Comparison of ENCODE assay signal across 12 cellular contexts in the genomic region with DNA sequence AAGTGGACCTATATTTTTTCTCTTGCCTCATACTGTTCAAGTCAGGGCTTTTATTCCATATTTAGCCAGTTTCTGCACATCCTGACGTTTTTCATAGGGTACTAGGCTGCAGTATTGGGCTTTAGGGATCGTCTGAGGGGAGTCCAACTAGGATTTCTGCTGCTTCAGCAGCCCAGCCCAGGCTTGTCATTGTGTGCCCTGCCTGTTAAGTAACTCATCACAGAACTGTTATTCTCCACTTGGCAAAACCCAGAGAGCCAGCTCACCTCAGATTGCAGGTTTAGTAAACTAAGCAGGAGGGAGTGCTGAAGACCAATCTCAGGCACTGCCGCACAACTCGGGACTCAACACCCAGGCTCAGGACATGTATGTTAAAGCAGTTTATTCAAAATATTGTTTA. TPM values are rescaled to one million over a fixed set of nuclear protein-coding genes. Genes with fewer than 3 reads are reported as not detected.
DNase-seq lines count a peak whose midpoint lies in the region; ATAC-seq and TF ChIP-seq lines count a peak whose summit lies in the region.
"Had no signal": no experiment of that assay in that cellular context is flagged by ENCODE, and none has a peak within 500 bp of the region (broad histone marks: within the 10 kb centered on the region; RNA-seq: fewer than 3 reads in every experiment).

No MANE protein-coding gene starts in this region.

- H3K4me1 Mint-ChIP-seq in T-helper 1 cell treated with Interleukin-12 subunit alpha and Interleukin-12 subunit beta and Interleukin-4 antibody, amounts not matched to agents 30 μg/mL and 1 μg/mL, for 36 hours (ENCODE audit: low read depth) = peaks cover 41% of the 10 kb centered on the region
- peaks cover 16% of the 10 kb centered on the region for H3K4me1 Mint-ChIP-seq in endodermal cell

- intact Hi-C loops in psoas muscle (cut with DNase I) = loop anchor here (2.0 to 10.0 kb wide), 8 partner anchors 35 to 415 kb away; no protein-coding TSS in a partner anchor

- TF ChIP-seq CTCF in MM.1S (IDR thresholded peaks at IDR 0.05; ENCODE audit: low read length) (no peak), endodermal cell (conservative IDR thresholded peaks at IDR 0.05) (no peak), psoas muscle (IDR thresholded peaks at IDR 0.05) (no peak)

- H3K27me3 Mint-ChIP-seq in T-helper 1 cell treated with Interleukin-12 subunit alpha and Interleukin-12 subunit beta and Interleukin-4 antibody, amounts not matched to agents 30 μg/mL and 1 μg/mL, for 36 hours (ENCODE audit: low read depth) = peaks cover 4% of the 10 kb centered on the region
- peaks cover 13% of the 10 kb centered on the region for H3K27me3 Mint-ChIP-seq in endodermal cell (ENCODE audit: insufficient read depth)
- H3K27me3 Mint-ChIP-seq: T-helper 17 cell had no signal

- H3F3A ChIP-seq in MM.1S (ENCODE audit: insufficient read depth, low read length) = peaks cover 17% of the 10 kb centered on the region

- ATAC-seq in psoas muscle = peak in 2 of 4 donors; percentile 19 to 23
- no peak for ATAC-seq in HG03520 (IDR thresholded peaks at IDR 0.05; ENCODE audit: unreplicated experiment)
- ATAC-seq: GM23338, T-helper 17 cell had no signal

- WGBS in endodermal cell (ENCODE audit: insufficient coverage in 1 of 2, insufficient read length in 1 of 2), 2 experiments = 81 to 83% methylated on average over 3 to 4 of the region's 4 CpGs
- 40 to 64% (median 46%) methylated on average over 4 of the region's 4 CpGs for WGBS in psoas muscle, 3 donors

- H3K9me3 Mint-ChIP-seq in T-helper 1 cell treated with Interleukin-12 subunit alpha and Interleukin-12 subunit beta and Interleukin-4 antibody, amounts not matched to agents 30 μg/mL and 1 μg/mL, for 36 hours = no peaks in the 10 kb centered on the region
- H3K9me3 Mint-ChIP-seq in endodermal cell = no peaks in the 10 kb centered on the region
- H3K9me3 Mint-ChIP-seq: GM23338 had no signal

- H4K20me1 ChIP-seq in MM.1S (ENCODE audit: insufficient read depth, low read length) = peaks cover 12% of the 10 kb centered on the region; the same call in 1 of the 2 replicates

- H3K36me3 ChIP-seq in MM.1S (replicated peaks; ENCODE audit: insufficient read depth, low read length) (no peaks in the 10 kb centered on the region), endodermal cell (ENCODE audit: control insufficient read depth, insufficient read depth, low read length) (no peaks in the 10 kb centered on the region), psoas muscle (ENCODE audit: insufficient read depth in 1 of 2, low read depth in 1 of 2) (no peaks in the 10 kb centered on the region)
- H3K36me3 ChIP-seq: left ventricle myocardium inferior had no signal

- no peaks in the 10 kb centered on the region for H3K9me3 ChIP-seq in MM.1S (replicated peaks; ENCODE audit: insufficient read depth, low read length)
- no peaks in the 10 kb centered on the region for H3K9me3 ChIP-seq in endodermal cell (ENCODE audit: control insufficient read depth, low read length)
- no peaks in the 10 kb centered on the region for H3K9me3 ChIP-seq in psoas muscle
- H3K9me3 ChIP-seq: left ventricle myocardium inferior had no signal

- H3K79me2 ChIP-seq in MM.1S (ENCODE audit: low read length) = peaks cover 75% of the 10 kb centered on the region

- H3K27ac Mint-ChIP-seq in T-helper 1 cell treated with Interleukin-12 subunit alpha and Interleukin-12 subunit beta and Interleukin-4 antibody, amounts not matched to agents 30 μg/mL and 1 μg/mL, for 36 hours = no peak overlapping the region
- H3K27ac Mint-ChIP-seq in endodermal cell = no peak overlapping the region
- H3K27ac Mint-ChIP-seq: GM23338, T-helper 17 cell had no signal

- no peaks in the 10 kb centered on the region for H3K9me2 ChIP-seq in MM.1S (replicated peaks; ENCODE audit: insufficient read depth, low read length)

- H3K4me1 ChIP-seq in MM.1S (ENCODE audit: low read length) (peaks cover 6% of the 10 kb centered on the region; the same call in 1 of the 2 replicates), endodermal cell (ENCODE audit: control insufficient read depth, insufficient read depth, low read length) (no peaks in the 10 kb centered on the region), psoas muscle (peaks cover 60% of the 10 kb centered on the region)

- H3K9ac ChIP-seq in MM.1S (ENCODE audit: low read length) (no peak overlapping the region), endodermal cell (ENCODE audit: extremely low read depth, low read length, poor library complexity, severe bottlenecking) (no peak overlapping the region)

- H2AFZ ChIP-seq in MM.1S (ENCODE audit: low read length) = no peak overlapping the region
- H2AFZ ChIP-seq: GM23338 had no signal

- H3K27ac ChIP-seq in MM.1S (ENCODE audit: low read length) (no peak overlapping the region), endodermal cell (ENCODE audit: low read depth, low read length) (no peak overlapping the region), psoas muscle (peak overlapping the region; percentile 89)
- H3K27ac ChIP-seq: left ventricle myocardium inferior had no signal

- peak overlapping the region; percentile 84; the same call in 1 of the 2 replicates for H3K4me2 ChIP-seq in MM.1S (ENCODE audit: low read depth, low read length)

- peak overlapping the region; percentile 86 for H3K4me3 Mint-ChIP-seq in T-helper 1 cell treated with Interleukin-12 subunit alpha and Interleukin-12 subunit beta and Interleukin-4 antibody, amounts not matched to agents 30 μg/mL and 1 μg/mL, for 36 hours
- no peak overlapping the region for H3K4me3 Mint-ChIP-seq in endodermal cell

- H3K27me3 ChIP-seq in MM.1S (replicated peaks; ENCODE audit: insufficient read depth, low read length) = no peaks in the 10 kb centered on the region
- peaks cover 8% of the 10 kb centered on the region for H3K27me3 ChIP-seq in endodermal cell (ENCODE audit: control insufficient read depth, insufficient read depth, low read length, poor library complexity, severe bottlenecking)
- no peaks in the 10 kb centered on the region for H3K27me3 ChIP-seq in psoas muscle (ENCODE audit: insufficient read depth in 3 of 3, low read length in 2 of 3)

- DNase-seq in T-helper 1 cell = no peak
- DNase-seq in MM.1S = no peak
- DNase-seq in endodermal cell = peak; percentile 41
- no peak for DNase-seq in psoas muscle
- DNase-seq in 8988T = no peak
- DNase-seq in NCI-H510A (lab: John Stamatoyannopoulos, UW) = no peak
- DNase-seq: left ventricle myocardium inferior, NCI-H748 treated with DMSO at 0.1 percent for 48 hours, T-helper 17 cell had no signal

- H3K4me3 ChIP-seq in MM.1S (ENCODE audit: low read length) (no peak overlapping the region), endodermal cell (ENCODE audit: low read length) (no peak overlapping the region), psoas muscle (peak overlapping the region; percentile 95)

- peaks cover 13% of the 10 kb centered on the region for H3K36me3 Mint-ChIP-seq in T-helper 1 cell treated with Interleukin-12 subunit alpha and Interleukin-12 subunit beta and Interleukin-4 antibody, amounts not matched to agents 30 μg/mL and 1 μg/mL, for 36 hours (ENCODE audit: low read depth)
- no peaks in the 10 kb centered on the region for H3K36me3 Mint-ChIP-seq in endodermal cell (ENCODE audit: low read depth)

RNA-seq across cellular contexts. Expression of a gene that starts 2.8 kb away (rescaled TPM):
- total RNA-seq in endodermal cell = 10 to 100 TPM; 41.6 to 63.5 TPM
- polyA plus RNA-seq in endodermal cell (2013, experiment 1 of 2) = 85.8 TPM
- polyA plus RNA-seq in endodermal cell (2013, experiment 2 of 2) = 77.5 TPM
- 10 to 100 TPM; 49.4 to 88.7 (median 79.6) TPM for total RNA-seq in psoas muscle
- polyA plus RNA-seq in psoas muscle = 10 to 100 TPM; 43.7 to 77.0 (median 63.8) TPM
